Comparison of ENCODE assay signal across 27 cellular contexts in the genomic region with DNA sequence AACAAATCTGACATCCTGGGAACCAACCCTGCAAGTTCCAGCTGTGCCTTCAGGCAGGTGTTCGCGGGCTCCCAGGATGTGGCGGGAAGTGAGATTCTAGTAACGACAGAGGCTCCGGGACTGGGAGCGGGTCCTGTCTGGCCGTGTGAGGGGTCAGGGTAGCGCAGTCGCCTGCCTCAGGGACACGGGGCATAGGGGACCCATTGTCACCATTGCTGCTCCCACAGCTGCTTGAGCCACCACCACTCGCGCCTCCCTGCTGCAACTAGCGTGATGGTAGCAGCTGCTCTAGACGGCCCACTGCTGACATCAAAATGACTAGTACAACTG.
"Had no signal": no experiment of that assay in that cellular context is flagged by ENCODE, and none has a peak within 500 bp of the region (broad histone marks: within the 10 kb centered on the region; RNA-seq: fewer than 3 reads in every experiment).

No MANE protein-coding gene starts in this region.

- H3K27ac ChIP-seq: colonic mucosa, epithelial cell of prostate, gastrocnemius medialis, left lung, neural progenitor cell, psoas muscle, skin epidermis, spleen, thyroid gland had no signal

- H3K9ac ChIP-seq: neural progenitor cell had no signal

- ATAC-seq: esophagus mucosa; gastrocnemius medialis; left cardiac atrium; left lung; psoas muscle; stimulated activated naive CD8-positive, alpha-beta T cell treated with anti-CD3 and anti-CD28 coated beads, Interleukin-15, amount 100 ng/mL, for 72 hours had no signal

- H3K4me1 ChIP-seq: colonic mucosa, gastrocnemius medialis, left lung, neural progenitor cell, psoas muscle, spleen, thyroid gland had no signal

- H3K4me3 Mint-ChIP-seq: dendritic cell treated with granulocyte-macrophage colony-stimulating factor and Interleukin-4, amounts not matched to agents 40 ng/mL and 50 ng/mL, for 4 days; endodermal cell; naive thymus-derived CD4-positive, alpha-beta T cell; nephron; neural progenitor cell; stimulated activated naive CD8-positive, alpha-beta T cell treated with anti-CD3 and anti-CD28 coated beads, Interleukin-15, amount 100 ng/mL, for 72 hours had no signal

- H3K4me2 ChIP-seq: neural progenitor cell had no signal

- H3K9me3 ChIP-seq: colonic mucosa, gastrocnemius medialis, psoas muscle, thyroid gland had no signal

- H3K9me3 Mint-ChIP-seq: endodermal cell had no signal

- H3K36me3 Mint-ChIP-seq: naive thymus-derived CD4-positive, alpha-beta T cell; neural progenitor cell had no signal

- H3K27me3 Mint-ChIP-seq: dendritic cell treated with granulocyte-macrophage colony-stimulating factor and Interleukin-4, amounts not matched to agents 40 ng/mL and 50 ng/mL, for 4 days; naive thymus-derived CD4-positive, alpha-beta T cell; stimulated activated naive CD8-positive, alpha-beta T cell treated with anti-CD3 and anti-CD28 coated beads, Interleukin-15, amount 100 ng/mL, for 72 hours had no signal

- H3K4me1 Mint-ChIP-seq: endodermal cell; naive thymus-derived CD4-positive, alpha-beta T cell; nephron; stimulated activated naive CD8-positive, alpha-beta T cell treated with anti-CD3 and anti-CD28 coated beads, Interleukin-15, amount 100 ng/mL, for 72 hours had no signal

- H3K4me3 ChIP-seq: colonic mucosa, gastrocnemius medialis, left lung, neural progenitor cell, psoas muscle, skin epidermis, spleen, thyroid gland had no signal

- H3K27ac Mint-ChIP-seq: dendritic cell treated with granulocyte-macrophage colony-stimulating factor and Interleukin-4, amounts not matched to agents 40 ng/mL and 50 ng/mL, for 4 days; endodermal cell; naive thymus-derived CD4-positive, alpha-beta T cell; nephron; neural progenitor cell; stimulated activated naive CD8-positive, alpha-beta T cell treated with anti-CD3 and anti-CD28 coated beads, Interleukin-15, amount 100 ng/mL, for 72 hours had no signal

- DNase-seq: colonic mucosa; effector CD8-positive, alpha-beta T cell; endodermal cell; foreskin fibroblast; gastrocnemius medialis; head of caudate nucleus; left cardiac atrium; mammary epithelial cell; mesendoderm; midbrain; naive thymus-derived CD4-positive, alpha-beta T cell; nucleus accumbens; stimulated activated CD4-positive, alpha-beta T cell treated with anti-CD3 and anti-CD28 coated beads, Interleukin-15, amount 100 ng/mL, for 24 hours; stimulated activated CD4-positive, alpha-beta T cell treated with anti-CD3 and anti-CD28 coated beads, Interleukin-2, amount 100 ng/mL, for 48 hours; stimulated activated naive CD4-positive, alpha-beta T cell; stimulated activated naive CD8-positive, alpha-beta T cell treated with anti-CD3 and anti-CD28 coated beads, Interleukin-15, amount 100 ng/mL, for 72 hours; thyroid gland; trophoblast cell had no signal

- H2AFZ ChIP-seq: neural progenitor cell had no signal

- H3K36me3 ChIP-seq: colonic mucosa, gastrocnemius medialis, left lung, neural progenitor cell, spleen, thyroid gland had no signal

- H3K27me3 ChIP-seq: colonic mucosa, gastrocnemius medialis, left lung, neural progenitor cell, spleen, thyroid gland had no signal
